ENCODE assay signal across 2 cellular contexts in genomic region chr2:101485856-101486255, GRCh38.
TF ChIP-seq lines count a peak whose summit lies in the region.

No MANE protein-coding gene starts in this region.

TF ChIP-seq in HEK293, 187 proteins besides CTCF, POLR2A, EP300 and RAD21:
- TF ChIP-seq ZNF623 (tag by site-specific recombination; IDR thresholded peaks at IDR 0.05) (peak; percentile 71), ZNF335 (tag by site-specific recombination; conservative IDR thresholded peaks at IDR 0.05) (no peak)

TF ChIP-seq in H1, 55 proteins besides CTCF, POLR2A, EP300 and RAD21:
- no peak for TF ChIP-seq JUND (IDR thresholded peaks at IDR 0.05; ENCODE audit: low read length)
- TF ChIP-seq KDM1A (IDR thresholded peaks at IDR 0.05; ENCODE audit: borderline replicate concordance, low read length) = peak; percentile 71; the same call in 1 of the 2 replicates
